ENCODE assay signal across 15 cellular contexts in the genomic region with DNA sequence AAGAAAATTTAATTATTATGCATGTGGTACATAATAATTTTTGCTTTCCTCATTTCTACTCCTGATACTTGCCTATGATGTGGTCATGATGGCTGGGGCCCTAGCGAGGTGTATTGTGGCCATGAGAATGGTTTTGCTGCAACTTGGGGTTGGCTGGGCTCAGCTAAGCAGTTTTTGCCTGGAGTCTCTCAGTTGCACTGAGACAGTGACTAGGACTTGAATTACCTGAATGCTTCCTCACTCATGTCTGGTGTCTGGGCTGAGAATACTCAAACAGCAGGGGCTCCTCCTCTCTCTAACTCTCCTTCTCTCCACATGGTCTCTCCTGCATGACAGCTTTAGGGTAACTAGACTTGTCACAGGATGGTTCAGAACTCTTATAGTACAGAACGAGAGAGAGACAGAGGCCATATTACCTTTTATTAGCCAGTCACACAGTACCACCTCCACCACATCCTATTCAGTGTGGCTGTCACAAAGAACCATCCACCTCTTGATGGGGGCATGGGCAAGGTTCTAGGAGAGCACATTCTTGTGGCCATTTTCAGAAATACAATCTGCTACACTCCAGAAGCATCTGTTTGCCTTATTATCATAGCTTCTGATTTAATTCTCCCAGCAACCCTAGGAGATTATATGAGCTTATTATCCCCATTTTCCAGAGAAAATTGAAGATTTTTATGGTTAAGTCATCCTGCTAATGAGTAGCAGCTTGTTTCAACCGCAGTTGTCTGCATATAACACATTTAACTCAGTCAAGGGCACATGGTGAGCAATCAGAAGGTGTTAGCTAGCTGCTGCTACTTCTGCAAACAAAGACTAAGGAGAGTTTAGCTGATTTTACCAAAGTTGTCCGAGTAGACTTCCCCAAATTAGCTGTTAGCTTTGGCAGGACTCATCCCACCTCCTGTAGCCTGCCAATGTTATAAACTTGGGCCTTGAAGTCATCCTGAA. TPM values are rescaled to one million over a fixed set of nuclear protein-coding genes. Genes with fewer than 3 reads are reported as not detected.
DNase-seq lines count a peak whose midpoint lies in the region; ATAC-seq, FAIRE-seq and TF ChIP-seq lines count a peak whose summit lies in the region.
"Had no signal": no experiment of that assay in that cellular context is flagged by ENCODE, and none has a peak within 500 bp of the region (broad histone marks: within the 10 kb centered on the region; RNA-seq: fewer than 3 reads in every experiment).

No MANE protein-coding gene starts in this region.

- no peaks in the 10 kb centered on the region for H3K79me2 ChIP-seq in GM12878 (ENCODE audit: control insufficient read depth, insufficient read depth, low read length)

- POLR2A ChIA-PET in GM12878 (lab: Charles Lee) = no interaction called here

- H3K36me3 ChIP-seq in GM12878 (ENCODE audit: control insufficient read depth in 2 of 2, insufficient read depth in 2 of 2, low read length in 1 of 2) = peaks cover 8 to 41% of the 10 kb centered on the region in 2 experiments
- no peaks in the 10 kb centered on the region for H3K36me3 ChIP-seq in small intestine (ENCODE audit: control insufficient read depth in 2 of 2, insufficient read depth in 2 of 2, low read length in 2 of 2)
- H3K36me3 ChIP-seq: cardiac muscle cell, left ventricle myocardium inferior, thoracic aorta had no signal

- no peak overlapping the region for H3K9ac ChIP-seq in GM12878 (ENCODE audit: control insufficient read depth, insufficient read depth, low read length)

- TF ChIP-seq EP300 in GM12878 (IDR thresholded peaks at IDR 0.05; ENCODE audit: borderline replicate concordance in 1 of 2, control insufficient read depth in 1 of 2, low read depth in 2 of 2, low read length in 2 of 2) = no peak

- TF ChIP-seq POLR2A in GM12878 (IDR thresholded peaks at IDR 0.05; ENCODE audit: low read depth, low read length) = no peak

- H3K27me3 Mint-ChIP-seq in activated CD4-positive, alpha-beta T cell treated with anti-CD3 and anti-CD28 coated beads, Interleukin-2, amount 10 ng/mL, durations not matched to agents 24 days and 14 days = no peaks in the 10 kb centered on the region

- SMC1A ChIA-PET in GM12878 (lab: Charles Lee; ENCODE audit: uncharacterized antibody, unreplicated experiment) = interaction anchor here (0.7 to 2.2 kb wide), 4 partner anchors 9 to 40 kb away, joined by 3 to 7 read pairs (median 4); no protein-coding TSS in a partner anchor

- WGBS in GM12878 (ENCODE audit: insufficient coverage, insufficient replicate concordance, low lambda C conversion rate, missing lambda C conversion rate) = 94% methylated on average over 4 of the region's 4 CpGs
- WGBS in small intestine, 3 donors = 66 to 75% (median 66%) methylated on average over 4 of the region's 4 CpGs

- H2AFZ ChIP-seq in GM12878 (ENCODE audit: control insufficient read depth, low read depth, low read length) = no peak overlapping the region

- intact Hi-C loops in activated CD4-positive, alpha-beta T cell treated with anti-CD3 and anti-CD28 coated beads, Interleukin-2, amount 10 ng/mL, durations not matched to agents 24 days and 14 days (cut with micrococcal nuclease) = no loop called here
- intact Hi-C loops in GM12878 (cut with micrococcal nuclease; ENCODE audit: unreplicated experiment) = no loop called here

- H3K27ac Mint-ChIP-seq in activated CD4-positive, alpha-beta T cell treated with anti-CD3 and anti-CD28 coated beads, Interleukin-2, amount 10 ng/mL, durations not matched to agents 24 days and 14 days = peak overlapping the region; percentile 77
- H3K27ac Mint-ChIP-seq: nephron had no signal

- RAD21 ChIA-PET in GM12878 (lab: Charles Lee; ENCODE audit: unreplicated experiment) = no interaction called here

- in situ Hi-C loops in GM12878 (cut with MboI) = no loop called here

- no peaks in the 10 kb centered on the region for H3K4me1 ChIP-seq in GM12878 (ENCODE audit: control insufficient read depth, insufficient read depth, low read length)
- no peaks in the 10 kb centered on the region for H3K4me1 ChIP-seq in small intestine (ENCODE audit: control insufficient read depth in 2 of 2, insufficient read depth in 1 of 2, low read depth in 1 of 2, low read length in 1 of 2)

- ATAC-seq in GM12878 (peak; percentile 31; the same call in 1 of the 3 replicates), GM21786 (IDR thresholded peaks at IDR 0.05; ENCODE audit: unreplicated experiment) (no peak)
- ATAC-seq: HepG2 had no signal

- peak overlapping the region; percentile 30 for H3K4me3 Mint-ChIP-seq in activated CD4-positive, alpha-beta T cell treated with anti-CD3 and anti-CD28 coated beads, Interleukin-2, amount 10 ng/mL, durations not matched to agents 24 days and 14 days
- H3K4me3 Mint-ChIP-seq: nephron had no signal

- TF ChIP-seq CTCF in GM12878 (IDR thresholded peaks at IDR 0.05 in 2 of 3, conservative IDR thresholded peaks at IDR 0.05 in 1 of 3; ENCODE audit: control insufficient read depth in 2 of 3, extremely low read depth in 1 of 3, insufficient read depth in 1 of 3, low read depth in 3 of 3, low read length in 3 of 3) = no peak

- H3K9me3 Mint-ChIP-seq in activated CD4-positive, alpha-beta T cell treated with anti-CD3 and anti-CD28 coated beads, Interleukin-2, amount 10 ng/mL, durations not matched to agents 24 days and 14 days = no peaks in the 10 kb centered on the region

- H4K20me1 ChIP-seq in GM12878 (ENCODE audit: control insufficient read depth, insufficient read depth) = no peaks in the 10 kb centered on the region

- H3K9me3 ChIP-seq in GM12878 (replicated peaks; ENCODE audit: control insufficient read depth, insufficient read depth, low read length) (no peaks in the 10 kb centered on the region), small intestine (ENCODE audit: control insufficient read depth, low read depth) (no peaks in the 10 kb centered on the region)
- H3K9me3 ChIP-seq: left ventricle myocardium inferior, thoracic aorta had no signal

- no peak overlapping the region for H3K4me2 ChIP-seq in GM12878 (ENCODE audit: control insufficient read depth, insufficient read depth)

- CTCF ChIA-PET in GM12878 (lab: Yijun Ruan, JAX) = interaction anchor here (1.1 to 1.3 kb wide), 3 partner anchors 9 to 52 kb away, joined by 4 to 5 read pairs (median 5); no protein-coding TSS in a partner anchor

- TF ChIP-seq RAD21 in GM12878 (IDR thresholded peaks at IDR 0.05; ENCODE audit: insufficient read depth, low read depth, low read length) = no peak

- peaks cover 60% of the 10 kb centered on the region for H3K36me3 Mint-ChIP-seq in activated CD4-positive, alpha-beta T cell treated with anti-CD3 and anti-CD28 coated beads, Interleukin-2, amount 10 ng/mL, durations not matched to agents 24 days and 14 days (ENCODE audit: low read depth)

- H3K27ac ChIP-seq in GM12878 (ENCODE audit: control insufficient read depth, insufficient read depth) (no peak overlapping the region), small intestine (ENCODE audit: low read depth in 1 of 2, low read length in 1 of 2) (no peak overlapping the region)
- H3K27ac ChIP-seq: cardiac muscle cell, left ventricle myocardium inferior, thoracic aorta had no signal

- H3K27me3 ChIP-seq in GM12878 (replicated peaks in 1 of 2; ENCODE audit: control insufficient read depth in 2 of 2, insufficient read depth in 2 of 2, low read length in 1 of 2) (no peaks in the 10 kb centered on the region), small intestine (ENCODE audit: control insufficient read depth in 2 of 2, insufficient read depth in 2 of 2, low read length in 2 of 2) (no peaks in the 10 kb centered on the region)
- H3K27me3 ChIP-seq: cardiac muscle cell had no signal

- H3K4me3 ChIP-seq in GM12878 = no peak overlapping the region
- H3K4me3 ChIP-seq in small intestine (ENCODE audit: low read depth in 1 of 2, low read length in 2 of 2) = no peak overlapping the region
- H3K4me3 ChIP-seq: cardiac muscle cell, left ventricle myocardium inferior, thoracic aorta had no signal

- peaks cover 23% of the 10 kb centered on the region for H3K4me1 Mint-ChIP-seq in activated CD4-positive, alpha-beta T cell treated with anti-CD3 and anti-CD28 coated beads, Interleukin-2, amount 10 ng/mL, durations not matched to agents 24 days and 14 days

- DNase-seq in activated CD4-positive, alpha-beta T cell treated with anti-CD3 and anti-CD28 coated beads, Interleukin-2, amount 10 ng/mL, durations not matched to agents 24 days and 14 days = peak; percentile 70
- no peak for DNase-seq in activated CD4-positive, alpha-beta T cell treated with anti-CD3 and anti-CD28 coated beads, Interleukin-2, amount 50 U/mL, for 4 hours
- DNase-seq in NCI-H82 (lab: John Stamatoyannopoulos, UW) (peak; percentile 40), GM12878 (ENCODE audit: low read depth, low spot score) (no peak), small intestine (peak; percentile 18), NOMO-1 (lab: John Stamatoyannopoulos, UW; ENCODE audit: unreplicated experiment in 2 of 2) (no peak)
- DNase-seq in stimulated activated CD8-positive, alpha-beta memory T cell treated with anti-CD3 and anti-CD28 coated beads, Interleukin-4, amount 100 ng/mL, for 48 hours = no peak
- DNase-seq: left ventricle myocardium inferior, MV-4-11 had no signal

- no TSS peak for BruUV-seq in GM12878 (replicated peaks; lab: Mats Ljungman, UMichigan)

- FAIRE-seq in GM12878 (lab: Jason Lieb, UNC) (no peak), small intestine (lab: Jason Lieb, UNC) (no peak)
- FAIRE-seq: A204.1, HepG2 had no signal

RNA-seq across cellular contexts. Expression of a gene that starts 44.7 kb away (rescaled TPM):
- 2.5 and 2.8 TPM in 2 replicates for total RNA-seq in activated CD4-positive, alpha-beta T cell treated with anti-CD3 and anti-CD28 coated beads, Interleukin-2, amount 10 ng/mL, durations not matched to agents 24 days and 14 days
- 9.9 and 12.3 TPM in 2 replicates for total RNA-seq in GM12878 (2013; cell fraction: nucleolus; rRNA removed)
- total RNA-seq in GM12878 (2014; rRNA removed) = 0.06 and 0.16 TPM in 2 replicates
- 0.04 and 0.60 TPM in 2 replicates for total RNA-seq in GM12878 (2014; rRNA removed; fragmentation: Illumina TruSeq; extraction: Trizol)
- 0.19 and 1.1 TPM in 2 replicates for total RNA-seq in GM12878 (2021)
- polyA plus RNA-seq in GM12878 (2011; ENCODE audit: low read depth) = not detected
- 22.2 and 23.1 TPM in 2 replicates for polyA plus RNA-seq in GM12878 (2011; rRNA removed)
- polyA plus RNA-seq in GM12878 (2011; cell fraction: cytosol; rRNA removed) = 23.6 and 25.0 TPM in 2 replicates
- polyA plus RNA-seq in GM12878 (2011; cell fraction: nucleus; rRNA removed) = 25.7 and 26.4 TPM in 2 replicates
- 0.18 and 0.27 TPM in 2 replicates for polyA plus RNA-seq in GM12878 (2012)
- polyA plus RNA-seq in GM12878 (2014; fragmentation: Illumina TruSeq; extraction: Trizol) = 0.04 and 0.08 TPM in 2 replicates
- polyA plus RNA-seq in GM12878 (2014; fragmentation: Nextera tagmentation; extraction: Ambion mirVana) = under 1 TPM in 1 of 2 experiments, not detected in 1; 0.37 TPM
- polyA plus RNA-seq in GM12878 (2014; rRNA removed) = 0.08 and 0.14 TPM in 2 replicates
- 1 to 10 TPM in 1 of 2 experiments, under 1 TPM in 1; 0.20 to 2.1 TPM for polyA plus RNA-seq in GM12878 (2016; fragmentation: Nextera tagmentation; extraction: Ambion mirVana)
- 36.9 and 39.5 TPM in 2 replicates for polyA minus RNA-seq in GM12878 (2011; rRNA and poly(A)+ RNA removed)
- polyA minus RNA-seq in GM12878 (2011; cell fraction: cytosol; rRNA and poly(A)+ RNA removed) = 11.9 and 13.8 TPM in 2 replicates
- 10.2 and 18.2 TPM in 2 replicates for polyA minus RNA-seq in GM12878 (2011; cell fraction: nucleus; rRNA and poly(A)+ RNA removed)
- 10 to 100 TPM; 15.0 to 21.7 (median 15.4) TPM for polyA plus RNA-seq in small intestine

Comparison
In these comparisons a context has a peak if more than half of its experiments do, and no peak if none do; other contexts are left out.
1. DNase-seq: peak in activated CD4-positive, alpha-beta T cell treated with anti-CD3 and anti-CD28 coated beads, Interleukin-2, amount 10 ng/mL, durations not matched to agents 24 days and 14 days (single experiment), NCI-H82 (single experiment) and small intestine (single experiment); none in activated CD4-positive, alpha-beta T cell treated with anti-CD3 and anti-CD28 coated beads, Interleukin-2, amount 50 U/mL, for 4 hours (0 of 2), GM12878 (single experiment), NOMO-1 (0 of 2) and stimulated activated CD8-positive, alpha-beta memory T cell treated with anti-CD3 and anti-CD28 coated beads, Interleukin-4, amount 100 ng/mL, for 48 hours (single experiment).